26 cellular contexts compared by ENCODE assay signal in genomic region chr10:60821661-60822060, GRCh38. TPM values are rescaled to one million over a fixed set of nuclear protein-coding genes. Genes with fewer than 3 reads are reported as not detected.
"Had no signal": no experiment of that assay in that cellular context is flagged by ENCODE, and none has a peak within 500 bp of the region (broad histone marks: within the 10 kb centered on the region; RNA-seq: fewer than 3 reads in every experiment).

No MANE protein-coding gene starts in this region.

- H3K4me3 Mint-ChIP-seq: activated CD8-positive, alpha-beta T cell treated with anti-CD3 and anti-CD28 coated beads, Interleukin-2, amount 10 ng/mL, durations not matched to agents 7 days and 5 days; activated naive CD4-positive, alpha-beta T cell treated with anti-CD3 and anti-CD28 coated beads, Interleukin-2, amount 50 U/mL, for 24 hours; activated T-helper 1 cell treated with anti-CD3 and anti-CD28 coated beads, Interleukin-12 subunit alpha, Interleukin-12 subunit beta, Interleukin-2, Interleukin-4 antibody, amounts not matched to agents 30 ng/mL and 10 ng/mL and 1 ng/mL, durations not matched to agents 14 hours and 24 hours and 36 hours; effector memory CD8-positive, alpha-beta T cell; memory B cell; naive B cell; neural progenitor cell; type B pancreatic cell had no signal

- FAIRE-seq: islet of Langerhans had no signal

- H3K27me3 ChIP-seq: ascending aorta, breast epithelium, colonic mucosa, dorsolateral prefrontal cortex, esophagus squamous epithelium, heart left ventricle, neural progenitor cell, vagina had no signal

- H2AFZ ChIP-seq: neural progenitor cell had no signal

- H3K4me3 ChIP-seq: ascending aorta, breast epithelium, colonic mucosa, dorsolateral prefrontal cortex, esophagus squamous epithelium, heart left ventricle, neural progenitor cell, thoracic aorta, vagina had no signal

- H3K9me3 ChIP-seq: ascending aorta, breast epithelium, colonic mucosa, esophagus squamous epithelium, heart left ventricle, thoracic aorta, vagina had no signal

- H3K27ac Mint-ChIP-seq: activated CD8-positive, alpha-beta T cell treated with anti-CD3 and anti-CD28 coated beads, Interleukin-2, amount 10 ng/mL, durations not matched to agents 7 days and 5 days; activated naive CD4-positive, alpha-beta T cell treated with anti-CD3 and anti-CD28 coated beads, Interleukin-2, amount 50 U/mL, for 24 hours; activated T-helper 1 cell treated with anti-CD3 and anti-CD28 coated beads, Interleukin-12 subunit alpha, Interleukin-12 subunit beta, Interleukin-2, Interleukin-4 antibody, amounts not matched to agents 30 ng/mL and 10 ng/mL and 1 ng/mL, durations not matched to agents 14 hours and 24 hours and 36 hours; effector memory CD8-positive, alpha-beta T cell; memory B cell; naive B cell; neural progenitor cell; type B pancreatic cell had no signal

- H3K27me3 Mint-ChIP-seq: activated naive CD4-positive, alpha-beta T cell treated with anti-CD3 and anti-CD28 coated beads, Interleukin-2, amount 50 U/mL, for 24 hours; type B pancreatic cell had no signal

- H3K4me1 Mint-ChIP-seq: activated naive CD4-positive, alpha-beta T cell treated with anti-CD3 and anti-CD28 coated beads, Interleukin-2, amount 50 U/mL, for 24 hours; memory B cell; neural progenitor cell had no signal

- H3K36me3 Mint-ChIP-seq: activated naive CD4-positive, alpha-beta T cell treated with anti-CD3 and anti-CD28 coated beads, Interleukin-2, amount 50 U/mL, for 24 hours; memory B cell; naive B cell; neural progenitor cell; type B pancreatic cell had no signal

- H3K27ac ChIP-seq: ascending aorta, breast epithelium, colonic mucosa, dorsolateral prefrontal cortex, esophagus squamous epithelium, heart left ventricle, neural progenitor cell, thoracic aorta had no signal

- H3K9ac ChIP-seq: neural progenitor cell had no signal

- DNase-seq: activated CD4-positive, alpha-beta T cell treated with anti-CD3 and anti-CD28 coated beads for 1 hour; activated CD4-positive, alpha-beta T cell treated with anti-CD3 and anti-CD28 coated beads, Interleukin-2, amount 50 U/mL, for 1 hour; activated CD8-positive, alpha-beta T cell treated with anti-CD3 and anti-CD28 coated beads, Interleukin-2, amount 10 ng/mL, durations not matched to agents 7 days and 5 days; activated gamma-delta T cell; colonic mucosa; dorsolateral prefrontal cortex; effector memory CD8-positive, alpha-beta T cell; esophagus squamous epithelium; heart left ventricle; left cardiac atrium; naive B cell; stimulated activated CD4-positive, alpha-beta T cell treated with anti-CD3 and anti-CD28 coated beads, Interleukin-2, amount 100 ng/mL, for 48 hours; stimulated activated CD8-positive, alpha-beta memory T cell treated with anti-CD3 and anti-CD28 coated beads, Interleukin-4, amount 100 ng/mL, for 48 hours; stimulated activated naive CD4-positive, alpha-beta T cell; T-helper 9 cell had no signal

- H3K9me3 Mint-ChIP-seq: activated naive CD4-positive, alpha-beta T cell treated with anti-CD3 and anti-CD28 coated beads, Interleukin-2, amount 50 U/mL, for 24 hours; activated T-helper 1 cell treated with anti-CD3 and anti-CD28 coated beads, Interleukin-12 subunit alpha, Interleukin-12 subunit beta, Interleukin-2, Interleukin-4 antibody, amounts not matched to agents 30 ng/mL and 10 ng/mL and 1 ng/mL, durations not matched to agents 14 hours and 24 hours and 36 hours; effector memory CD8-positive, alpha-beta T cell; memory B cell; naive B cell; neural progenitor cell; type B pancreatic cell had no signal

- H3K4me1 ChIP-seq: breast epithelium, colonic mucosa, neural progenitor cell had no signal

- ATAC-seq: activated CD8-positive, alpha-beta T cell treated with anti-CD3 and anti-CD28 coated beads, Interleukin-2, amount 10 ng/mL, durations not matched to agents 7 days and 5 days; effector memory CD8-positive, alpha-beta T cell; heart left ventricle; left cardiac atrium; sciatic nerve had no signal

- H3K36me3 ChIP-seq: ascending aorta, breast epithelium, colonic mucosa, esophagus squamous epithelium, heart left ventricle, neural progenitor cell, thoracic aorta, vagina had no signal

- H3K4me2 ChIP-seq: neural progenitor cell had no signal

RNA-seq across cellular contexts. Expression of gene CDK1, which starts 43.4 kb away (rescaled TPM):
- total RNA-seq: ascending aorta had no signal
